Comparison of ENCODE assay signal across 19 cellular contexts in genomic region chr1:81833722-81834121, GRCh38. TPM values are rescaled to one million over a fixed set of nuclear protein-coding genes. Genes with fewer than 3 reads are reported as not detected.
DNase-seq lines count a peak whose midpoint lies in the region; ATAC-seq, FAIRE-seq and TF ChIP-seq lines count a peak whose summit lies in the region.
"Had no signal": no experiment of that assay in that cellular context is flagged by ENCODE, and none has a peak within 500 bp of the region (broad histone marks: within the 10 kb centered on the region; RNA-seq: fewer than 3 reads in every experiment).

No MANE protein-coding gene starts in this region.

- no peak overlapping the region for H3K27ac Mint-ChIP-seq in astrocyte (ENCODE audit: unreplicated experiment)
- H3K27ac Mint-ChIP-seq: CD14-positive monocyte had no signal

- peaks cover 7% of the 10 kb centered on the region for H3F3A ChIP-seq in smooth muscle cell (ENCODE audit: low read depth)

- H3K9ac ChIP-seq in astrocyte (ENCODE audit: low read length) (no peak overlapping the region), smooth muscle cell (ENCODE audit: low read depth) (no peak overlapping the region)
- H3K9ac ChIP-seq: KMS-11 had no signal

- no peaks in the 10 kb centered on the region for H3K27me3 Mint-ChIP-seq in astrocyte (ENCODE audit: low read depth, unreplicated experiment)

- DNase-seq in NCI-H2171 treated with DMSO at 0.1 percent for 48 hours (lab: John Stamatoyannopoulos, UW) = peak; percentile 15
- no peak for DNase-seq in NCI-H2171 (lab: John Stamatoyannopoulos, UW)
- peak; percentile 83 for DNase-seq in astrocyte (ENCODE audit: low read depth)
- DNase-seq in fibroblast of the aortic adventitia (ENCODE audit: low read depth) = peak; percentile 59
- no peak for DNase-seq in smooth muscle cell (lab: John Stamatoyannopoulos, UW; ENCODE audit: unreplicated experiment)
- no peak for DNase-seq in psoas muscle
- no peak for DNase-seq in DMS79 treated with DMSO at 0.1 percent for 48 hours (lab: John Stamatoyannopoulos, UW)
- no peak for DNase-seq in activated T-cell treated with anti-CD3 and anti-CD28 coated beads, Interleukin-2, amount 50 U/mL, for 1 hour
- DNase-seq: COR-L47, MG63, NCI-H1105, NCI-H187, NCI-H2227 treated with DMSO at 0.1 percent for 48 hours, NCI-H526 treated with DMSO at 0.1 percent for 48 hours, SIG-M5 had no signal

- intact Hi-C loops in psoas muscle (cut with DNase I) = no loop called here

- H3K4me3 ChIP-seq in astrocyte (ENCODE audit: insufficient read depth, low read depth, low read length) (no peak overlapping the region), fibroblast of the aortic adventitia (ENCODE audit: low read depth, low read length) (no peak overlapping the region), smooth muscle cell (peak overlapping the region; percentile 9), psoas muscle (no peak overlapping the region)
- H3K4me3 ChIP-seq: MG63 had no signal

- peaks cover 48% of the 10 kb centered on the region for H3K4me1 Mint-ChIP-seq in astrocyte (ENCODE audit: low read depth, unreplicated experiment)
- H3K4me1 Mint-ChIP-seq: CD14-positive monocyte had no signal

- TF ChIP-seq CTCF in astrocyte (IDR thresholded peaks at IDR 0.05; ENCODE audit: insufficient read depth, low read depth, low read length) (no peak), fibroblast of the aortic adventitia (IDR thresholded peaks at IDR 0.05; ENCODE audit: insufficient read depth, low read length) (no peak), smooth muscle cell (IDR thresholded peaks at IDR 0.05; ENCODE audit: borderline replicate concordance, insufficient read depth, poor library complexity, severe bottlenecking) (no peak), psoas muscle (IDR thresholded peaks at IDR 0.05) (no peak)

- peaks cover 8% of the 10 kb centered on the region for H4K20me1 ChIP-seq in astrocyte (ENCODE audit: insufficient read depth, low read length)
- H4K20me1 ChIP-seq in smooth muscle cell (ENCODE audit: low read depth) = peaks cover 76% of the 10 kb centered on the region

- H3K4me3 Mint-ChIP-seq in astrocyte (ENCODE audit: unreplicated experiment) = peak overlapping the region; percentile 21
- H3K4me3 Mint-ChIP-seq: CD14-positive monocyte had no signal

- no peaks in the 10 kb centered on the region for H3K36me3 Mint-ChIP-seq in astrocyte (ENCODE audit: low read depth, unreplicated experiment)
- H3K36me3 Mint-ChIP-seq: CD14-positive monocyte had no signal

- H3K4me2 ChIP-seq in astrocyte (ENCODE audit: low read length) (peak overlapping the region; percentile 46), smooth muscle cell (peak overlapping the region; percentile 73)
- H3K4me2 ChIP-seq: KMS-11 had no signal

- H2AFZ ChIP-seq in astrocyte (ENCODE audit: low read depth, low read length) (no peak overlapping the region), smooth muscle cell (ENCODE audit: low read depth) (no peak overlapping the region)

- H3K27ac ChIP-seq in astrocyte (ENCODE audit: low read depth, low read length) (no peak overlapping the region), smooth muscle cell (ENCODE audit: low read depth) (peak overlapping the region; percentile 49), psoas muscle (no peak overlapping the region)
- H3K27ac ChIP-seq: KMS-11 had no signal

- H3K36me3 ChIP-seq in astrocyte (ENCODE audit: insufficient read depth, low read length) = no peaks in the 10 kb centered on the region
- H3K36me3 ChIP-seq in smooth muscle cell (ENCODE audit: low read depth) = no peaks in the 10 kb centered on the region
- H3K36me3 ChIP-seq in psoas muscle (ENCODE audit: insufficient read depth in 1 of 2, low read depth in 1 of 2) = no peaks in the 10 kb centered on the region
- H3K36me3 ChIP-seq: MG63 had no signal

- H3K79me2 ChIP-seq in astrocyte (ENCODE audit: insufficient read depth, low read length) (no peaks in the 10 kb centered on the region), smooth muscle cell (ENCODE audit: low read depth) (peaks cover 77% of the 10 kb centered on the region)

- H3K9me3 ChIP-seq in astrocyte (ENCODE audit: insufficient read depth, low read depth, low read length) (no peaks in the 10 kb centered on the region), smooth muscle cell (replicated peaks; ENCODE audit: low read depth) (no peaks in the 10 kb centered on the region), psoas muscle (no peaks in the 10 kb centered on the region)
- H3K9me3 ChIP-seq: MG63 had no signal

- H3K27me3 ChIP-seq in astrocyte (ENCODE audit: insufficient read depth, low read length) (no peaks in the 10 kb centered on the region), smooth muscle cell (ENCODE audit: low read depth) (no peaks in the 10 kb centered on the region), psoas muscle (ENCODE audit: insufficient read depth in 3 of 3, low read length in 2 of 3) (no peaks in the 10 kb centered on the region)
- H3K27me3 ChIP-seq: MG63 had no signal

- ATAC-seq in psoas muscle = no peak

- peaks cover 22% of the 10 kb centered on the region for H3K4me1 ChIP-seq in astrocyte (ENCODE audit: insufficient read depth, low read length)
- H3K4me1 ChIP-seq in smooth muscle cell (ENCODE audit: low read depth) = peaks cover 35% of the 10 kb centered on the region
- peaks cover 7% of the 10 kb centered on the region for H3K4me1 ChIP-seq in psoas muscle

- WGBS in smooth muscle cell (ENCODE audit: low lambda C conversion rate) = 19% methylated on average over 4 of the region's 4 CpGs
- WGBS in psoas muscle, 3 donors = 76 to 78% (median 77%) methylated on average over 4 of the region's 4 CpGs

- H3K9me3 Mint-ChIP-seq in astrocyte (ENCODE audit: unreplicated experiment) = no peaks in the 10 kb centered on the region

- FAIRE-seq in astrocyte (lab: Jason Lieb, UNC) = no peak

RNA-seq across cellular contexts. Expression of gene ADGRL2, which starts 33.0 kb away (rescaled TPM):
- total RNA-seq in astrocyte (103 and 126 TPM in 2 replicates), fibroblast of the aortic adventitia (ENCODE audit: low replicate concordance) (52.1 and 104 TPM in 2 replicates), smooth muscle cell (105 and 119 TPM in 2 replicates), psoas muscle (10 to 100 TPM in 2 of 4 donors, 1 to 10 TPM in 2; 5.0 to 13.2 (median 9.7) TPM)
- polyA plus RNA-seq in smooth muscle cell (25.1 and 34.1 TPM in 2 replicates), psoas muscle (1 to 10 TPM; 5.1 to 7.2 (median 5.7) TPM)
- total RNA-seq: OCI-LY7, RPMI7951 had no signal
- polyA plus RNA-seq: CD14-positive monocyte had no signal

Comparison
In these comparisons a context has a peak if more than half of its experiments do, and no peak if none do; other contexts are left out.
1. DNase-seq: peak in NCI-H2171 treated with DMSO at 0.1 percent for 48 hours (single experiment), astrocyte (single experiment) and fibroblast of the aortic adventitia (single experiment); none in NCI-H2171 (single experiment), smooth muscle cell (single experiment), psoas muscle (0 of 2), DMS79 treated with DMSO at 0.1 percent for 48 hours (single experiment) and activated T-cell treated with anti-CD3 and anti-CD28 coated beads, Interleukin-2, amount 50 U/mL, for 1 hour (single experiment).